14 cellular contexts compared by ENCODE assay signal in genomic region chr16:74651841-74652240, GRCh38. TPM values are rescaled to one million over a fixed set of nuclear protein-coding genes. Genes with fewer than 3 reads are reported as not detected.
DNase-seq lines count a peak whose midpoint lies in the region; ATAC-seq and TF ChIP-seq lines count a peak whose summit lies in the region.
"Had no signal": no experiment of that assay in that cellular context is flagged by ENCODE, and none has a peak within 500 bp of the region (broad histone marks: within the 10 kb centered on the region; RNA-seq: fewer than 3 reads in every experiment).

No MANE protein-coding gene starts in this region.

- intact Hi-C loops in Right ventricle myocardium superior (cut with DNase I): no loop called here

- H3K36me3 ChIP-seq in cardiac muscle cell (peaks cover 22% of the 10 kb centered on the region), RWPE2 (ENCODE audit: low read depth) (peaks cover 91% of the 10 kb centered on the region)
- H3K36me3 ChIP-seq: colonic mucosa had no signal

- H3K4me3 ChIP-seq in cardiac muscle cell (no peak overlapping the region), RWPE2 (ENCODE audit: severe bottlenecking) (no peak overlapping the region)
- H3K4me3 ChIP-seq: colonic mucosa, smooth muscle cell had no signal

- no peaks in the 10 kb centered on the region for H3K4me1 ChIP-seq in cardiac muscle cell (ENCODE audit: low read depth)
- peaks cover 3% of the 10 kb centered on the region for H3K4me1 ChIP-seq in RWPE2 (ENCODE audit: insufficient read depth, poor library complexity, severe bottlenecking)
- peaks cover 12% of the 10 kb centered on the region for H3K4me1 ChIP-seq in foreskin keratinocyte
- H3K4me1 ChIP-seq: colonic mucosa had no signal

- no peaks in the 10 kb centered on the region for H3K27me3 ChIP-seq in cardiac muscle cell
- no peaks in the 10 kb centered on the region for H3K27me3 ChIP-seq in RWPE2 (ENCODE audit: insufficient read depth, poor library complexity, severe bottlenecking)
- no peaks in the 10 kb centered on the region for H3K27me3 ChIP-seq in foreskin keratinocyte
- H3K27me3 ChIP-seq: colonic mucosa had no signal

- ATAC-seq in Right ventricle myocardium superior (ENCODE audit: poor library complexity): no peak
- ATAC-seq in RWPE2 (ENCODE audit: low read depth): peak; percentile 90
- peak; percentile 92 for ATAC-seq in foreskin keratinocyte
- ATAC-seq in HG03378 (IDR thresholded peaks at IDR 0.05; ENCODE audit: unreplicated experiment): no peak
- ATAC-seq: HCT116 had no signal

- no peak for TF ChIP-seq CTCF in cardiac muscle cell (IDR thresholded peaks at IDR 0.05; ENCODE audit: low read depth, low read length)
- no peak for TF ChIP-seq CTCF in RWPE2 (IDR thresholded peaks at IDR 0.05; ENCODE audit: poor library complexity, severe bottlenecking)
- no peak for TF ChIP-seq CTCF in foreskin keratinocyte (conservative IDR thresholded peaks at IDR 0.05)

- H3K9me3 ChIP-seq in cardiac muscle cell (ENCODE audit: low read depth) (no peaks in the 10 kb centered on the region), RWPE2 (ENCODE audit: severe bottlenecking) (no peaks in the 10 kb centered on the region)
- H3K9me3 ChIP-seq: colonic mucosa had no signal

- H3K27ac ChIP-seq in cardiac muscle cell (peak overlapping the region; percentile 43), RWPE2 (ENCODE audit: poor library complexity, severe bottlenecking) (peak overlapping the region; percentile 3), foreskin keratinocyte (no peak overlapping the region), substantia nigra (ENCODE audit: low read depth, low read length, poor library complexity, severe bottlenecking) (peak overlapping the region; percentile 42)
- H3K27ac ChIP-seq: colonic mucosa had no signal

- DNase-seq in cardiac muscle cell (ENCODE audit: low read depth in 1 of 2, low spot score in 1 of 2) (no peak), Right ventricle myocardium superior (no peak), RWPE2 (ENCODE audit: low spot score) (no peak), foreskin keratinocyte (peak; percentile 48 to 74), substantia nigra (lab: John Stamatoyannopoulos, UW) (no peak), dedifferentiated amniotic fluid mesenchymal stem cell (ENCODE audit: extremely low spot score) (no peak)
- DNase-seq in stimulated activated CD4-positive, alpha-beta T cell treated with anti-CD3 and anti-CD28 coated beads, Interleukin-2, amount 100 ng/mL, for 48 hours: no peak
- DNase-seq: activated CD4-positive, CD25-positive, alpha-beta regulatory T cell; colonic mucosa; head of caudate nucleus; stimulated activated naive CD4-positive, alpha-beta T cell treated with Interleukin-2 at 50 U/mL for 16 hours had no signal

RNA-seq across cellular contexts. Expression of gene RFWD3, which starts 14.8 kb away (rescaled TPM):
- total RNA-seq in cardiac muscle cell (10.9 and 11.1 TPM in 2 replicates), Right ventricle myocardium superior (4.4 TPM), foreskin keratinocyte (40.4 and 45.0 TPM in 2 replicates)
- polyA plus RNA-seq in cardiac muscle cell (8.2 and 12.4 TPM in 2 replicates), foreskin keratinocyte (10.2 and 15.2 TPM in 2 replicates)

RNA-seq across cellular contexts. Expression of gene GLG1, which starts 44.9 kb away (rescaled TPM):
- total RNA-seq in cardiac muscle cell (136 and 167 TPM in 2 replicates), Right ventricle myocardium superior (62.4 TPM), foreskin keratinocyte (88.6 and 93.9 TPM in 2 replicates)
- polyA plus RNA-seq in cardiac muscle cell (140 and 183 TPM in 2 replicates), foreskin keratinocyte (33.1 and 35.6 TPM in 2 replicates)

RNA-seq across cellular contexts. Expression of gene MLKL, which starts 48.8 kb away (rescaled TPM):
- total RNA-seq in cardiac muscle cell (0.18 and 0.32 TPM in 2 replicates), Right ventricle myocardium superior (3.0 TPM), foreskin keratinocyte (19.8 and 23.6 TPM in 2 replicates)
- polyA plus RNA-seq in cardiac muscle cell (not detected in 2 replicates), foreskin keratinocyte (14.0 and 14.4 TPM in 2 replicates)

Comparison
In these comparisons a context has a peak if more than half of its experiments do, and no peak if none do; other contexts are left out.
1. DNase-seq: peak in foreskin keratinocyte (2 of 2); none in cardiac muscle cell (0 of 2), Right ventricle myocardium superior (single experiment), RWPE2 (single experiment), substantia nigra (0 of 49), stimulated activated CD4-positive, alpha-beta T cell treated with anti-CD3 and anti-CD28 coated beads, Interleukin-2, amount 100 ng/mL, for 48 hours (0 of 2) and dedifferentiated amniotic fluid mesenchymal stem cell (single experiment).
2. ATAC-seq: peak in RWPE2 (single experiment) and foreskin keratinocyte (single experiment); none in Right ventricle myocardium superior (single experiment) and HG03378 (single experiment).